ENCODE assay signal across 33 cellular contexts in genomic region chr12:1977109-1977508, GRCh38. TPM values are rescaled to one million over a fixed set of nuclear protein-coding genes. Genes with fewer than 3 reads are reported as not detected.
DNase-seq lines count a peak whose midpoint lies in the region; ATAC-seq and TF ChIP-seq lines count a peak whose summit lies in the region.
"Had no signal": no experiment of that assay in that cellular context is flagged by ENCODE, and none has a peak within 500 bp of the region (broad histone marks: within the 10 kb centered on the region; RNA-seq: fewer than 3 reads in every experiment).

No MANE protein-coding gene starts in this region.

- intact Hi-C loops in ascending aorta (cut with DNase I) (loop anchor here (5.0 to 10.0 kb wide), 2 partner anchors 60 to 298 kb away; no protein-coding TSS in a partner anchor), transverse colon (cut with DNase I; ENCODE audit: low total_unique reads) (no loop called here)

- WGBS in transverse colon (ENCODE audit: low coverage in 1 of 2), 2 donors: 88 to 94% methylated on average over 5 to 6 of the region's 6 CpGs

- H3K36me3 Mint-ChIP-seq in progenitor cell of endocrine pancreas (ENCODE audit: insufficient read depth): peaks cover 14% of the 10 kb centered on the region

- ATAC-seq in HG03135 (IDR thresholded peaks at IDR 0.05; ENCODE audit: unreplicated experiment): no peak
- no peak for ATAC-seq in GM21737 (IDR thresholded peaks at IDR 0.05; ENCODE audit: unreplicated experiment)
- ATAC-seq in HG02973 (IDR thresholded peaks at IDR 0.05; ENCODE audit: unreplicated experiment): no peak
- ATAC-seq: pancreas had no signal

- no peaks in the 10 kb centered on the region for H3K27me3 ChIP-seq in ascending aorta
- H3K27me3 ChIP-seq in right atrium auricular region: no peaks in the 10 kb centered on the region
- H3K27me3 ChIP-seq in transverse colon: no peaks in the 10 kb centered on the region
- H3K27me3 ChIP-seq: neural progenitor cell, pancreas, SJSA1 had no signal

- in situ Hi-C loops in transverse colon (cut with MboI; ENCODE audit: low pct_ligation_motif_present in 1 of 4, low pct_unique_long_range_greater_than_20kb in 1 of 4, low sequenced_read_pairs in 3 of 4): no loop called here

- no peak overlapping the region for H3K4me3 Mint-ChIP-seq in progenitor cell of endocrine pancreas (ENCODE audit: low read depth)
- H3K4me3 Mint-ChIP-seq: activated naive CD4-positive, alpha-beta T cell treated with anti-CD3 and anti-CD28 coated beads, Interleukin-2, amount 50 U/mL, for 24 hours; CD8-positive, alpha-beta memory T cell; H9; neural progenitor cell; type B pancreatic cell had no signal

- H3K9me3 ChIP-seq in ascending aorta: no peaks in the 10 kb centered on the region
- H3K9me3 ChIP-seq in right atrium auricular region: no peaks in the 10 kb centered on the region
- H3K9me3 ChIP-seq in transverse colon: no peaks in the 10 kb centered on the region
- H3K9me3 ChIP-seq: pancreas, SJSA1 had no signal

- H3K9me3 Mint-ChIP-seq in progenitor cell of endocrine pancreas (ENCODE audit: low read depth): no peaks in the 10 kb centered on the region
- H3K9me3 Mint-ChIP-seq: activated naive CD4-positive, alpha-beta T cell treated with anti-CD3 and anti-CD28 coated beads, Interleukin-2, amount 50 U/mL, for 24 hours; activated T-helper 2 cell treated with anti-CD3 and anti-CD28 coated beads, Interferon-gamma antibody, Interleukin-2, Interleukin-4, amounts not matched to agents 10 μg/mL and 5 μg/mL and 100 μg/mL, durations not matched to agents 14 hours and 24 hours and 36 hours; CD8-positive, alpha-beta memory T cell; H9; neural progenitor cell; type B pancreatic cell had no signal

- H3K36me3 ChIP-seq in ascending aorta (no peaks in the 10 kb centered on the region), right atrium auricular region (peaks cover 9% of the 10 kb centered on the region), transverse colon (no peaks in the 10 kb centered on the region)
- H3K36me3 ChIP-seq: pancreas, SJSA1, WERI-Rb-1 had no signal

- DNase-seq in ascending aorta (ENCODE audit: low spot score in 2 of 2): no peak
- DNase-seq in right atrium auricular region (ENCODE audit: low spot score): no peak
- DNase-seq in progenitor cell of endocrine pancreas (ENCODE audit: low spot score, unreplicated experiment): no peak
- DNase-seq in transverse colon: no peak
- no peak for DNase-seq in COLO668 (lab: John Stamatoyannopoulos, UW; ENCODE audit: unreplicated experiment)
- DNase-seq: activated CD4-positive, alpha-beta T cell treated with anti-CD3 and anti-CD28 coated beads for 48 hours; anterior cingulate cortex; CD8-positive, alpha-beta memory T cell; cortex of kidney; DMS 273 treated with DMSO at 0.1 percent for 48 hours; effector memory CD4-positive, alpha-beta T cell; EL; foreskin melanocyte; H9; Kasumi-1; left cardiac atrium; mammary epithelial cell; MV-4-11; NCI-H146; NCI-H226; NCI-H69; pancreas; stimulated activated CD4-positive, alpha-beta T cell treated with anti-CD3 and anti-CD28 coated beads, Interleukin-12 subunit alpha, Interleukin-12 subunit beta, amount 100 ng/mL, for 4 hours; stimulated activated CD4-positive, alpha-beta T cell treated with anti-CD3 and anti-CD28 coated beads, Interleukin-4, amount 100 ng/mL, for 1 hour; WERI-Rb-1 had no signal

- peak overlapping the region; percentile 87 for H3K27ac ChIP-seq in ascending aorta
- H3K27ac ChIP-seq in right atrium auricular region: peak overlapping the region; percentile 82 to 89
- H3K27ac ChIP-seq in transverse colon: peak overlapping the region; percentile 78 to 84 (median 82)
- H3K27ac ChIP-seq: neural progenitor cell, pancreas, SJSA1, WERI-Rb-1 had no signal

- H3K27me3 Mint-ChIP-seq in progenitor cell of endocrine pancreas: no peaks in the 10 kb centered on the region
- H3K27me3 Mint-ChIP-seq: activated naive CD4-positive, alpha-beta T cell treated with anti-CD3 and anti-CD28 coated beads, Interleukin-2, amount 50 U/mL, for 24 hours; CD8-positive, alpha-beta memory T cell; type B pancreatic cell had no signal

- no peak for TF ChIP-seq POLR2A in transverse colon (IDR thresholded peaks at IDR 0.05)

- TF ChIP-seq CTCF in ascending aorta (IDR thresholded peaks at IDR 0.05) (no peak), right atrium auricular region (IDR thresholded peaks at IDR 0.05) (no peak), progenitor cell of endocrine pancreas (IDR thresholded peaks at IDR 0.05; ENCODE audit: unreplicated experiment) (no peak), transverse colon (IDR thresholded peaks at IDR 0.05) (no peak)

- H3K4me3 ChIP-seq in ascending aorta: no peak overlapping the region
- no peak overlapping the region for H3K4me3 ChIP-seq in right atrium auricular region
- H3K4me3 ChIP-seq in transverse colon: no peak overlapping the region
- H3K4me3 ChIP-seq: neural progenitor cell, pancreas, SJSA1 had no signal

- peak overlapping the region; percentile 53 for H3K27ac Mint-ChIP-seq in progenitor cell of endocrine pancreas
- H3K27ac Mint-ChIP-seq: activated naive CD4-positive, alpha-beta T cell treated with anti-CD3 and anti-CD28 coated beads, Interleukin-2, amount 50 U/mL, for 24 hours; activated T-helper 2 cell treated with anti-CD3 and anti-CD28 coated beads, Interferon-gamma antibody, Interleukin-2, Interleukin-4, amounts not matched to agents 10 μg/mL and 5 μg/mL and 100 μg/mL, durations not matched to agents 14 hours and 24 hours and 36 hours; neural progenitor cell; type B pancreatic cell had no signal

- TF ChIP-seq EP300 in transverse colon (IDR thresholded peaks at IDR 0.05; ENCODE audit: low read depth): no peak

- peaks cover 15% of the 10 kb centered on the region for H3K4me1 Mint-ChIP-seq in progenitor cell of endocrine pancreas (ENCODE audit: low read depth)

- H3K4me1 ChIP-seq in ascending aorta: peaks cover 3 to 35% of the 10 kb centered on the region in 2 donors
- H3K4me1 ChIP-seq in right atrium auricular region: peaks cover 0 to 37% of the 10 kb centered on the region in 2 donors
- peaks cover 5 to 54% (median 15%) of the 10 kb centered on the region in 4 donors for H3K4me1 ChIP-seq in transverse colon

RNA-seq across cellular contexts. Expression of gene DCP1B, which starts 27.1 kb away (rescaled TPM):
- 23.3 TPM for total RNA-seq in ascending aorta
- 1 to 10 TPM; 5.8 to 6.2 TPM for total RNA-seq in right atrium auricular region
- total RNA-seq in progenitor cell of endocrine pancreas: 31.5 and 32.6 TPM in 2 replicates
- total RNA-seq in transverse colon: 10 to 100 TPM; 17.3 to 26.2 (median 20.6) TPM

RNA-seq across cellular contexts. Expression of gene CACNA2D4, which starts 58.7 kb away (rescaled TPM):
- not detected for total RNA-seq in ascending aorta
- 1 to 10 TPM; 1.6 to 4.1 TPM for total RNA-seq in right atrium auricular region
- 0.34 and 0.58 TPM in 2 replicates for total RNA-seq in progenitor cell of endocrine pancreas
- 10 to 100 TPM in 1 of 4 donors, 1 to 10 TPM in 2, not detected in 1; 6.5 to 22.8 (median 7.2) TPM for total RNA-seq in transverse colon
- total RNA-seq: SJSA1 had no signal
